In genomic region chr14:47278233-47278842, GRCh38 we compare ENCODE assay signal across 8 cellular contexts.
A peak's percentile ranks its signal among the peaks of the same experiment; 100 is the strongest.
DNase-seq lines count a peak whose midpoint lies in the region; ATAC-seq and TF ChIP-seq lines count a peak whose summit lies in the region.

No MANE protein-coding gene starts in this region.

- no peaks in the 10 kb centered on the region for H3K9me3 ChIP-seq in CD4-positive, alpha-beta T cell (ENCODE audit: control insufficient read depth, low read length)

- ATAC-seq in CD4-positive, alpha-beta T cell (ENCODE audit: poor library complexity): no peak
- peak; percentile 71 for ATAC-seq in GM18858 (IDR thresholded peaks at IDR 0.05; ENCODE audit: unreplicated experiment)
- ATAC-seq in HG03103 (IDR thresholded peaks at IDR 0.05; ENCODE audit: low read depth, unreplicated experiment): peak; percentile 86
- ATAC-seq in stimulated activated naive CD8-positive, alpha-beta T cell treated with anti-CD3 and anti-CD28 coated beads, Interleukin-15, Interleukin-2, amounts not matched to agents 100 U/mL and 50 U/mL, for 24 hours: no peak
- no peak for ATAC-seq in HG02938 (IDR thresholded peaks at IDR 0.05; ENCODE audit: unreplicated experiment)

- no peak overlapping the region for H3K4me3 Mint-ChIP-seq in CD4-positive, alpha-beta T cell

- no peak overlapping the region for H3K27ac Mint-ChIP-seq in CD4-positive, alpha-beta T cell

- POLR2A ChIA-PET in CD4-positive, alpha-beta T cell (lab: Charles Lee): no interaction called here

- peak in 1 of 10 experiments; percentile 0 for DNase-seq in CD4-positive, alpha-beta T cell
- peak; percentile 48 to 84 for DNase-seq in NCI-H524 (lab: John Stamatoyannopoulos, UW)
- peak; percentile 1 for DNase-seq in amniotic epithelial cell (ENCODE audit: low read depth)
- DNase-seq in kidney glomerular epithelial cell (lab: John Stamatoyannopoulos, UW): peak; percentile 38
- DNase-seq in stimulated activated naive CD8-positive, alpha-beta T cell treated with anti-CD3 and anti-CD28 coated beads, Interleukin-15, Interleukin-2, amounts not matched to agents 100 U/mL and 50 U/mL, for 24 hours: peak; percentile 46

- no peaks in the 10 kb centered on the region for H3K4me1 Mint-ChIP-seq in CD4-positive, alpha-beta T cell (ENCODE audit: low read depth)

- no peaks in the 10 kb centered on the region for H3K27me3 ChIP-seq in CD4-positive, alpha-beta T cell (ENCODE audit: control insufficient read depth, insufficient read depth, low read length)

- peak; percentile 34 for TF ChIP-seq CTCF in CD4-positive, alpha-beta T cell (IDR thresholded peaks at IDR 0.05)

- CTCF ChIA-PET in CD4-positive, alpha-beta T cell (lab: Charles Lee): no interaction called here

- intact Hi-C loops in CD4-positive, alpha-beta T cell (cut with DNase I, micrococcal nuclease): no loop called here

- H3K36me3 Mint-ChIP-seq in CD4-positive, alpha-beta T cell (ENCODE audit: low read depth): no peaks in the 10 kb centered on the region

- peaks cover 2% of the 10 kb centered on the region for H3K9me3 Mint-ChIP-seq in CD4-positive, alpha-beta T cell

- no peak overlapping the region for H3K27ac ChIP-seq in CD4-positive, alpha-beta T cell (ENCODE audit: low read depth, low read length)

- H3K27me3 Mint-ChIP-seq in CD4-positive, alpha-beta T cell: no peaks in the 10 kb centered on the region

Comparison
In these comparisons a context has a peak if more than half of its experiments do, and no peak if none do; other contexts are left out.
1. ATAC-seq: peak in GM18858 (single experiment) and HG03103 (single experiment); none in CD4-positive, alpha-beta T cell (single experiment), stimulated activated naive CD8-positive, alpha-beta T cell treated with anti-CD3 and anti-CD28 coated beads, Interleukin-15, Interleukin-2, amounts not matched to agents 100 U/mL and 50 U/mL, for 24 hours (single experiment) and HG02938 (single experiment).